In the genomic region with DNA sequence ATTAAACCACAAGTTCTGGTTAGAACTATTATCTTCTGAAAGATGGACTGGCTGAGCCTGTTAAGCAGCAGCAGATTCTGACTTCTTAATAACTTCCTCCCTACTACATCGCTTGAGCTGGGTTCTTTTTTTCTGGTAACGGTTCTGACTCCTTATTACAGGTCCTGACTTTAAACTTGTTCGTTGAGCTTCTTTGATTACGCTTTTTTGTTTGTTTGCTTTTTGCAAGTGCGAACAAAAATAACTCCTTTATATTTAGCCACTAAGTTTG, we compare ENCODE assay signal across 9 cellular contexts. TPM values are rescaled to one million over a fixed set of nuclear protein-coding genes. Genes with fewer than 3 reads are reported as not detected.
A peak's percentile ranks its signal among the peaks of the same experiment; 100 is the strongest.
DNase-seq lines count a peak whose midpoint lies in the region; ATAC-seq, FAIRE-seq and TF ChIP-seq lines count a peak whose summit lies in the region.
"Had no signal": no experiment of that assay in that cellular context is flagged by ENCODE, and none has a peak within 500 bp of the region (broad histone marks: within the 10 kb centered on the region; RNA-seq: fewer than 3 reads in every experiment).

No MANE protein-coding gene starts in this region.

- peak overlapping the region; percentile 99 for H3K4me3 ChIP-seq in PC-3 (ENCODE audit: low read length)
- peak overlapping the region; percentile 70 to 95 for H3K4me3 ChIP-seq in esophagus (ENCODE audit: low read depth in 1 of 2, low read length in 2 of 2)
- peak overlapping the region in 1 of 2 donors; percentile 92 for H3K4me3 ChIP-seq in body of pancreas

- H2AFZ ChIP-seq in PC-3 (ENCODE audit: low read length), result peak overlapping the region; percentile 47; the same call in 1 of the 2 replicates

- H3K4me2 ChIP-seq in PC-3 (ENCODE audit: low read length), result peak overlapping the region; percentile 90

- no peaks in the 10 kb centered on the region for H3K9me2 ChIP-seq in PC-3 (replicated peaks; ENCODE audit: low read length)

- H3K36me3 ChIP-seq in PC-3 (ENCODE audit: low read depth, low read length), result no peaks in the 10 kb centered on the region
- H3K36me3 ChIP-seq in esophagus (ENCODE audit: control insufficient read depth in 2 of 2, insufficient read depth in 2 of 2, low read length in 1 of 2), result no peaks in the 10 kb centered on the region
- H3K36me3 ChIP-seq in body of pancreas (replicated peaks in 1 of 2; ENCODE audit: insufficient read depth in 1 of 2, low read depth in 2 of 2), result no peaks in the 10 kb centered on the region

- ATAC-seq in PC-3, result peak; percentile 8
- no peak for ATAC-seq in GM19324 (IDR thresholded peaks at IDR 0.05; ENCODE audit: low FRiP score, unreplicated experiment)
- no peak for ATAC-seq in body of pancreas

- H3K9me3 ChIP-seq in PC-3 (ENCODE audit: low read length) (no peaks in the 10 kb centered on the region), esophagus (ENCODE audit: control insufficient read depth in 2 of 2, insufficient read depth in 1 of 2, low read depth in 1 of 2, low read length in 1 of 2) (no peaks in the 10 kb centered on the region), body of pancreas (no peaks in the 10 kb centered on the region)

- POLR2A ChIA-PET in PC-3 (lab: Charles Lee; ENCODE audit: unreplicated experiment), result no interaction called here

- peak; percentile 45 for DNase-seq in GM03348 (ENCODE audit: low spot score)
- no peak for DNase-seq in PC-3
- peak; percentile 34 for DNase-seq in pons (ENCODE audit: low spot score)
- no peak for DNase-seq in D721Med (ENCODE audit: insufficient read length, low spot score)
- no peak for DNase-seq in effector CD8-positive, alpha-beta T cell (lab: John Stamatoyannopoulos, UW)
- no peak for DNase-seq in body of pancreas

- WGBS in esophagus, 2 donors, result 2 to 3% methylated on average over 5 of the region's 5 CpGs
- 4% methylated on average over 5 of the region's 5 CpGs for WGBS in body of pancreas, 2 donors

- CTCF ChIA-PET in PC-3 (lab: Charles Lee), result interaction anchor here (0.5 to 1.0 kb wide), 2 partner anchors 76 to 77 kb away, joined by 3 to 5 read pairs; no protein-coding TSS in a partner anchor

- no peak for TF ChIP-seq POLR2A in body of pancreas (IDR thresholded peaks at IDR 0.05)

- H3K79me2 ChIP-seq in PC-3 (ENCODE audit: low read length), result peaks cover 58% of the 10 kb centered on the region

- H3K4me1 ChIP-seq in PC-3 (ENCODE audit: insufficient read depth, low read length) (peaks cover 18% of the 10 kb centered on the region), esophagus (ENCODE audit: control insufficient read depth in 2 of 2, insufficient read depth in 2 of 2, low read length in 1 of 2) (peaks cover 0 to 3% of the 10 kb centered on the region in 2 donors), body of pancreas (peaks cover 16% of the 10 kb centered on the region)

- intact Hi-C loops in PC-3 (cut with micrococcal nuclease) (loop anchor here (5.0 kb wide), 1 partner anchor 115 kb away; no protein-coding TSS in a partner anchor), body of pancreas (cut with DNase I) (loop anchor here (10.0 kb wide), 1 partner anchor 168 kb away; no protein-coding TSS in a partner anchor)

- 0 out of 2 replicates have a peak, but pooled peaks cover 7% of the 10 kb centered on the region for H4K20me1 ChIP-seq in PC-3 (ENCODE audit: low read length)

- no peaks in the 10 kb centered on the region for H3K27me3 ChIP-seq in PC-3 (ENCODE audit: low read length)
- no peaks in the 10 kb centered on the region for H3K27me3 ChIP-seq in esophagus (ENCODE audit: control insufficient read depth in 1 of 2, insufficient read depth in 2 of 2, low read length in 2 of 2)
- no peaks in the 10 kb centered on the region for H3K27me3 ChIP-seq in body of pancreas

- FAIRE-seq in D721Med (lab: Jason Lieb, UNC), result no peak

- H3K27ac ChIP-seq in PC-3 (ENCODE audit: low read length), result no peak overlapping the region
- H3K27ac ChIP-seq in esophagus (ENCODE audit: low read depth in 2 of 2, low read length in 1 of 2), result peak overlapping the region; percentile 96 to 99
- H3K27ac ChIP-seq in body of pancreas, result peak overlapping the region in 2 of 4 donors; percentile 89 to 96

- TF ChIP-seq CTCF in PC-3 (conservative IDR thresholded peaks at IDR 0.05; ENCODE audit: low read depth, low read length) (no peak), D721Med (IDR thresholded peaks at IDR 0.05; ENCODE audit: insufficient read depth, missing control alignments) (no peak), body of pancreas (IDR thresholded peaks at IDR 0.05) (no peak)

- H3F3A ChIP-seq in PC-3 (ENCODE audit: low read length, unreplicated experiment), result no peaks in the 10 kb centered on the region

- H3K9ac ChIP-seq in PC-3 (ENCODE audit: low read length), result peak overlapping the region; percentile 87

- BruUV-seq in PC-3 (replicated peaks; lab: Mats Ljungman, UMichigan), result no TSS peak

RNA-seq across cellular contexts. Expression of gene CBL, which starts 1.1 kb away (rescaled TPM):
- total RNA-seq in PC-3 (2014; rRNA removed), result 11.4 and 15.3 TPM in 2 replicates
- 1 to 10 TPM; 3.0 to 6.2 TPM for polyA plus RNA-seq in esophagus
- total RNA-seq in body of pancreas, result 1 to 10 TPM; 3.0 to 6.5 TPM

RNA-seq across cellular contexts. Expression of gene NHERF4, which starts 22.0 kb away (rescaled TPM):
- total RNA-seq in PC-3 (2014; rRNA removed) (0.87 TPM in 1 of 2 replicates, not detected in the other), body of pancreas (1 to 10 TPM in 1 of 2 donors, not detected in 1; 3.6 TPM)
- under 1 TPM; 0.05 to 0.41 TPM for polyA plus RNA-seq in esophagus
- total RNA-seq: M059J had no signal

RNA-seq across cellular contexts. Expression of gene NLRX1, which starts 38.7 kb away (rescaled TPM):
- total RNA-seq in PC-3 (2014; rRNA removed), result 16.8 and 17.2 TPM in 2 replicates
- polyA plus RNA-seq in esophagus, result 10 to 100 TPM; 24.9 to 38.8 TPM
- 10 to 100 TPM in 1 of 2 donors, 1 to 10 TPM in 1; 9.3 to 30.7 TPM for total RNA-seq in body of pancreas

RNA-seq across cellular contexts. Expression of gene ABCG4, which starts 58.4 kb away (rescaled TPM):
- 0.15 and 0.63 TPM in 2 replicates for total RNA-seq in PC-3 (2014; rRNA removed)
- under 1 TPM; 0.21 to 0.81 TPM for polyA plus RNA-seq in esophagus
- total RNA-seq in body of pancreas, result under 1 TPM in 1 of 2 donors, not detected in 1; 0.33 TPM
- total RNA-seq: M059J had no signal

Comparison
In these comparisons a context has a peak if more than half of its experiments do, and no peak if none do; other contexts are left out.
1. DNase-seq: peak in GM03348 (single experiment) and pons (single experiment); none in PC-3 (single experiment), D721Med (single experiment), effector CD8-positive, alpha-beta T cell (single experiment) and body of pancreas (0 of 4).